ENCODE assay signal across 16 cellular contexts in the genomic region with DNA sequence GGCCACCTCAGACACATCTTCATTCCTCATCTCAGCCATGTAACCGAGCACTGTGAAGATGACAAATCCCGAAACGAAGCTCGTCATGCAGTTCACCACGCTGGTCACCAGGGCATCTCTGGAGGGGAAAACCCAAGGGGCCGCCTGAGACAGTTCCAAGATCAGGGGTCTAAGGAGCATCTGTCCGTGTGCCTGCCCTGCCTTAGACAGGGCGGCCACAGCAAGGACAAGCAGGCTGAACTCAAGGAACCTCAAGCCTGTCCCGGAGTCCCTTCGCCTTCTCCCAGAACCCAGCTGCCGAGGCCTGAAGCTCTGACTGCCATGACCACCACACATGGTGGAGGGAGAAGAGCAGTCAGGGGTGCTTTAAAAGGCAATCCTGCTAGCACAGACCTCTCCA. TPM values are rescaled to one million over a fixed set of nuclear protein-coding genes. Genes with fewer than 3 reads are reported as not detected.
DNase-seq lines count a peak whose midpoint lies in the region; ATAC-seq lines count a peak whose summit lies in the region.
"Had no signal": no experiment of that assay in that cellular context is flagged by ENCODE, and none has a peak within 500 bp of the region (broad histone marks: within the 10 kb centered on the region; RNA-seq: fewer than 3 reads in every experiment).

No MANE protein-coding gene starts in this region.

- no peak overlapping the region for H3K27ac Mint-ChIP-seq in activated CD4-positive, alpha-beta memory T cell treated with anti-CD3 and anti-CD28 coated beads, Interleukin-2, amount 10 ng/mL, durations not matched to agents 7 days and 5 days
- H3K27ac Mint-ChIP-seq: activated T-helper 1 cell treated with anti-CD3 and anti-CD28 coated beads, Interleukin-12 subunit alpha, Interleukin-12 subunit beta, Interleukin-2, Interleukin-4 antibody, amounts not matched to agents 30 ng/mL and 10 ng/mL and 1 ng/mL, durations not matched to agents 14 hours and 24 hours and 36 hours; CD4-positive, alpha-beta T cell had no signal

- POLR2A ChIA-PET in activated CD4-positive, alpha-beta memory T cell treated with anti-CD3 and anti-CD28 coated beads, Interleukin-2, amount 10 ng/mL, durations not matched to agents 7 days and 5 days (lab: Charles Lee) = no interaction called here

- no peak overlapping the region for H3K4me3 Mint-ChIP-seq in activated CD4-positive, alpha-beta memory T cell treated with anti-CD3 and anti-CD28 coated beads, Interleukin-2, amount 10 ng/mL, durations not matched to agents 7 days and 5 days
- H3K4me3 Mint-ChIP-seq: activated T-helper 1 cell treated with anti-CD3 and anti-CD28 coated beads, Interleukin-12 subunit alpha, Interleukin-12 subunit beta, Interleukin-2, Interleukin-4 antibody, amounts not matched to agents 30 ng/mL and 10 ng/mL and 1 ng/mL, durations not matched to agents 14 hours and 24 hours and 36 hours; CD4-positive, alpha-beta T cell had no signal

- peaks cover 7% of the 10 kb centered on the region for H3K27me3 Mint-ChIP-seq in activated CD4-positive, alpha-beta memory T cell treated with anti-CD3 and anti-CD28 coated beads, Interleukin-2, amount 10 ng/mL, durations not matched to agents 7 days and 5 days

- ATAC-seq in GM18502 (IDR thresholded peaks at IDR 0.05; ENCODE audit: poor library complexity, unreplicated experiment) = peak; percentile 84
- peak; percentile 74 for ATAC-seq in GM19452 (IDR thresholded peaks at IDR 0.05; ENCODE audit: unreplicated experiment)
- ATAC-seq in HG02884 (IDR thresholded peaks at IDR 0.05; ENCODE audit: unreplicated experiment) = peak; percentile 59
- ATAC-seq: PC-3, right cardiac atrium had no signal

- no peaks in the 10 kb centered on the region for H3K36me3 Mint-ChIP-seq in activated CD4-positive, alpha-beta memory T cell treated with anti-CD3 and anti-CD28 coated beads, Interleukin-2, amount 10 ng/mL, durations not matched to agents 7 days and 5 days (ENCODE audit: low read depth)

- DNase-seq in germinal center (ENCODE audit: low spot score) (peak; percentile 24), NCI-H524 (lab: John Stamatoyannopoulos, UW) (no peak), NCI-H774 (lab: John Stamatoyannopoulos, UW) (no peak)
- no peak for DNase-seq in activated CD4-positive, alpha-beta memory T cell treated with anti-CD3 and anti-CD28 coated beads, Interleukin-2, amount 10 ng/mL, durations not matched to agents 7 days and 5 days
- no peak for DNase-seq in activated effector memory CD4-positive, alpha-beta T cell treated with Interleukin-2 at 50 U/mL for 16 hours
- DNase-seq: CD4-positive, alpha-beta T cell; erythroblast; KBM-7; NCI-H2107; PC-3; right cardiac atrium; upper lobe of left lung had no signal

- H3K9me3 Mint-ChIP-seq in activated CD4-positive, alpha-beta memory T cell treated with anti-CD3 and anti-CD28 coated beads, Interleukin-2, amount 10 ng/mL, durations not matched to agents 7 days and 5 days = no peaks in the 10 kb centered on the region
- H3K9me3 Mint-ChIP-seq: activated T-helper 1 cell treated with anti-CD3 and anti-CD28 coated beads, Interleukin-12 subunit alpha, Interleukin-12 subunit beta, Interleukin-2, Interleukin-4 antibody, amounts not matched to agents 30 ng/mL and 10 ng/mL and 1 ng/mL, durations not matched to agents 14 hours and 24 hours and 36 hours; CD4-positive, alpha-beta T cell had no signal

- H3K4me1 Mint-ChIP-seq in activated CD4-positive, alpha-beta memory T cell treated with anti-CD3 and anti-CD28 coated beads, Interleukin-2, amount 10 ng/mL, durations not matched to agents 7 days and 5 days = peaks cover 14% of the 10 kb centered on the region

- CTCF ChIA-PET in activated CD4-positive, alpha-beta memory T cell treated with anti-CD3 and anti-CD28 coated beads, Interleukin-2, amount 10 ng/mL, durations not matched to agents 7 days and 5 days (lab: Charles Lee) = no interaction called here

RNA-seq across cellular contexts. Expression of gene SLC6A4, which starts 22.7 kb away (rescaled TPM):
- total RNA-seq in activated CD4-positive, alpha-beta memory T cell treated with anti-CD3 and anti-CD28 coated beads, Interleukin-2, amount 10 ng/mL, durations not matched to agents 7 days and 5 days = under 1 TPM; 0.13 to 0.18 TPM
- total RNA-seq: activated T-helper 1 cell treated with anti-CD3 and anti-CD28 coated beads, Interleukin-12 subunit alpha, Interleukin-12 subunit beta, Interleukin-2, Interleukin-4 antibody, amounts not matched to agents 30 ng/mL and 10 ng/mL and 1 ng/mL, durations not matched to agents 14 hours and 24 hours and 36 hours; CD4-positive, alpha-beta T cell; PC-3 had no signal
